Comparison of ENCODE assay signal across 1 cellular context in the genomic region with DNA sequence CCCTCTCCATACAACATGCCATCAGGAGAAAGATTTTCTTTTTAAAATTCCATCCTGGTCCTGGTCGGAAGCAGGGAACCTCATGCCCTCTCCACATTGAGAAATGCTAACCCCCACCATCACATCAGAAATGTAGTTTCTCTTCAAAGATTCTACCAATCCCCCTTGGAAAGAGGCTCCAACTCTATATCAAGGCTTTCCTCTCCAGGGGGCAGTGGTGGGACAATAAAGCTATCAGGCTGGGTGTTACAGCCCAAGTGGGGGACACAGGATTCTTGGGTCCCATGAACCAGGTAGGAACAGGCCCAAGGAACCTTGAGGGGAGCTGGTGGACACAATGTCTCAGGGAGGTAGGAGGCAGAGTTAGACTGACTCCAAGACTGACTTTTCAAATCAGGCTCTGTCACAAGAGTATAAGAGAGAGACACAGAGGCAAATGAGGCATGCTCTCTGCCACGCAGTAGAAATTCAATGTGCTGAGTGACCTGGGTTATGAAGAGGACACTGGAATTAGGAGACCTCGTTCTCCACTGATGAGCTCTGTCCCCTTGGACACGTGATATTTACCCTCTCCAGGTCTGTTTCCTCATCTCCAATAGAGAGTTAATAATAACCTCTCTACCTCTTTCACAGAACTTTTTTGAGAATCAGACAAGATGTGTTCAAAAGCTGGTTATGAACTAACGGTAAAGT.
TF ChIP-seq lines count a peak whose summit lies in the region.

No MANE protein-coding gene starts in this region.

TF ChIP-seq in HepG2, 621 proteins besides CTCF, POLR2A, EP300 and RAD21:
- 0 out of 2 replicates have a peak, but pooled peaks have one; percentile 24 for TF ChIP-seq ZNF317 (CRISPR knock-in tag; IDR thresholded peaks at IDR 0.05)
- TF ChIP-seq ESRRA (CRISPR knock-in tag; IDR thresholded peaks at IDR 0.05; ENCODE audit: low read depth), result 0 out of 2 replicates have a peak, but pooled peaks have one; percentile 17
- peak; percentile 68; the same call in 1 of the 2 replicates for TF ChIP-seq ZC3H13 (CRISPR knock-in tag; IDR thresholded peaks at IDR 0.05)
- TF ChIP-seq SIX4 (CRISPR knock-in tag; IDR thresholded peaks at IDR 0.05), result 0 out of 2 replicates have a peak, but pooled peaks have one; percentile 17
- no peak for TF ChIP-seq CENPT (CRISPR knock-in tag; IDR thresholded peaks at IDR 0.05; ENCODE audit: low read depth)
- peak; percentile 23; the same call in 1 of the 2 replicates for TF ChIP-seq BHLHE40 (IDR thresholded peaks at IDR 0.05; ENCODE audit: low read length)
- peak; percentile 21; the same call in 1 of the 2 replicates for TF ChIP-seq RARA (CRISPR knock-in tag; IDR thresholded peaks at IDR 0.05)
- TF ChIP-seq ZNF205 (CRISPR knock-in tag; IDR thresholded peaks at IDR 0.05), result 0 out of 2 replicates have a peak, but pooled peaks have one; percentile 27
- TF ChIP-seq RAD51 (IDR thresholded peaks at IDR 0.05; ENCODE audit: borderline replicate concordance), result peak; percentile 17; the same call in 1 of the 2 replicates
- 0 out of 2 replicates have a peak, but pooled peaks have one; percentile 60 for TF ChIP-seq ZC3H4 (CRISPR knock-in tag; IDR thresholded peaks at IDR 0.05; ENCODE audit: borderline replicate concordance)
- no peak for TF ChIP-seq PCBP2 (optimal IDR thresholded peaks at IDR 0.05; ENCODE audit: low read depth, low read length, poor library complexity, severe bottlenecking)
- peak; percentile 46; the same call in 1 of the 2 replicates for TF ChIP-seq ZNF619 (CRISPR knock-in tag; IDR thresholded peaks at IDR 0.05)
- 0 out of 2 replicates have a peak, but pooled peaks have one; percentile 30 for TF ChIP-seq ATF2 (CRISPR knock-in tag; IDR thresholded peaks at IDR 0.05)
- TF ChIP-seq, protein P1, sequence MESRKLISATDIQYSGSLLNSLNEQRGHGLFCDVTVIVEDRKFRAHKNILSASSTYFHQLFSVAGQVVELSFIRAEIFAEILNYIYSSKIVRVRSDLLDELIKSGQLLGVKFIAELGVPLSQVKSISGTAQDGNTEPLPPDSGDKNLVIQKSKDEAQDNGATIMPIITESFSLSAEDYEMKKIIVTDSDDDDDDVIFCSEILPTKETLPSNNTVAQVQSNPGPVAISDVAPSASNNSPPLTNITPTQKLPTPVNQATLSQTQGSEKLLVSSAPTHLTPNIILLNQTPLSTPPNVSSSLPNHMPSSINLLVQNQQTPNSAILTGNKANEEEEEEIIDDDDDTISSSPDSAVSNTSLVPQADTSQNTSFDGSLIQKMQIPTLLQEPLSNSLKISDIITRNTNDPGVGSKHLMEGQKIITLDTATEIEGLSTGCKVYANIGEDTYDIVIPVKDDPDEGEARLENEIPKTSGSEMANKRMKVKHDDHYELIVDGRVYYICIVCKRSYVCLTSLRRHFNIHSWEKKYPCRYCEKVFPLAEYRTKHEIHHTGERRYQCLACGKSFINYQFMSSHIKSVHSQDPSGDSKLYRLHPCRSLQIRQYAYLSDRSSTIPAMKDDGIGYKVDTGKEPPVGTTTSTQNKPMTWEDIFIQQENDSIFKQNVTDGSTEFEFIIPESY (CRISPR knock-in tag; IDR thresholded peaks at IDR 0.05), result no peak
- peak; percentile 25 for TF ChIP-seq RBM22 (optimal IDR thresholded peaks at IDR 0.05; ENCODE audit: low read length)
- TF ChIP-seq, protein P2, sequence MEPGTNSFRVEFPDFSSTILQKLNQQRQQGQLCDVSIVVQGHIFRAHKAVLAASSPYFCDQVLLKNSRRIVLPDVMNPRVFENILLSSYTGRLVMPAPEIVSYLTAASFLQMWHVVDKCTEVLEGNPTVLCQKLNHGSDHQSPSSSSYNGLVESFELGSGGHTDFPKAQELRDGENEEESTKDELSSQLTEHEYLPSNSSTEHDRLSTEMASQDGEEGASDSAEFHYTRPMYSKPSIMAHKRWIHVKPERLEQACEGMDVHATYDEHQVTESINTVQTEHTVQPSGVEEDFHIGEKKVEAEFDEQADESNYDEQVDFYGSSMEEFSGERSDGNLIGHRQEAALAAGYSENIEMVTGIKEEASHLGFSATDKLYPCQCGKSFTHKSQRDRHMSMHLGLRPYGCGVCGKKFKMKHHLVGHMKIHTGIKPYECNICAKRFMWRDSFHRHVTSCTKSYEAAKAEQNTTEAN (CRISPR knock-in tag; conservative IDR thresholded peaks at IDR 0.05), result no peak
- peak; percentile 15; the same call in 1 of the 2 replicates for TF ChIP-seq HDAC2 (CRISPR knock-in tag; IDR thresholded peaks at IDR 0.05)
- TF ChIP-seq SSRP1 (CRISPR knock-in tag; IDR thresholded peaks at IDR 0.05), result peak; percentile 25; the same call in 1 of the 2 replicates
- TF ChIP-seq DRAP1 (CRISPR knock-in tag; IDR thresholded peaks at IDR 0.05), result peak; percentile 55; the same call in 1 of the 2 replicates
- TF ChIP-seq ZNF530 (CRISPR knock-in tag; IDR thresholded peaks at IDR 0.05; ENCODE audit: low read depth), result no peak
- peak; percentile 70 for TF ChIP-seq POLR2G (IDR thresholded peaks at IDR 0.05; ENCODE audit: low read depth, low read length)
- TF ChIP-seq NR2C2 (CRISPR knock-in tag; IDR thresholded peaks at IDR 0.05; ENCODE audit: borderline replicate concordance), result peak; percentile 9; the same call in 1 of the 2 replicates
- TF ChIP-seq POLR2AphosphoS5 (IDR thresholded peaks at IDR 0.05; ENCODE audit: low read depth, low read length), result peak; percentile 59; the same call in 1 of the 2 replicates
- no peak for TF ChIP-seq TMF1 (CRISPR knock-in tag; IDR thresholded peaks at IDR 0.05; ENCODE audit: low read depth)
- TF ChIP-seq USF2 (IDR thresholded peaks at IDR 0.05; ENCODE audit: low read depth, low read length), result peak; percentile 68
- peak; percentile 77; the same call in 1 of the 2 replicates for TF ChIP-seq USF2 (CRISPR knock-in tag; IDR thresholded peaks at IDR 0.05; ENCODE audit: borderline replicate concordance)
- 0 out of 2 replicates have a peak, but pooled peaks have one; percentile 31 for TF ChIP-seq DMAP1 (CRISPR knock-in tag; IDR thresholded peaks at IDR 0.05)
- peak; percentile 80; the same call in 1 of the 2 replicates for TF ChIP-seq ZKSCAN5 (CRISPR knock-in tag; IDR thresholded peaks at IDR 0.05)
- TF ChIP-seq THAP11 (CRISPR knock-in tag; IDR thresholded peaks at IDR 0.05), result no peak; the same call in 1 of the 2 replicates
- 0 out of 2 replicates have a peak, but pooled peaks have one; percentile 13 for TF ChIP-seq ZSCAN9 (CRISPR knock-in tag; IDR thresholded peaks at IDR 0.05; ENCODE audit: borderline replicate concordance)
- TF ChIP-seq MBD4 (IDR thresholded peaks at IDR 0.05; ENCODE audit: borderline replicate concordance, low read length), result 0 out of 2 replicates have a peak, but pooled peaks have one; percentile 19
- TF ChIP-seq STAG1 (CRISPR knock-in tag; IDR thresholded peaks at IDR 0.05), result peak; percentile 18; the same call in 1 of the 2 replicates
